Comparison of ENCODE assay signal across 19 cellular contexts in genomic region chr6:142899101-142899760, GRCh38. TPM values are rescaled to one million over a fixed set of nuclear protein-coding genes. Genes with fewer than 3 reads are reported as not detected.
DNase-seq lines count a peak whose midpoint lies in the region; ATAC-seq, FAIRE-seq and TF ChIP-seq lines count a peak whose summit lies in the region.
"Had no signal": no experiment of that assay in that cellular context is flagged by ENCODE, and none has a peak within 500 bp of the region (broad histone marks: within the 10 kb centered on the region; RNA-seq: fewer than 3 reads in every experiment).

No MANE protein-coding gene starts in this region.

- H3K36me3 ChIP-seq in bronchial epithelial cell (ENCODE audit: control insufficient read depth, insufficient read depth, low read length) (peaks cover 4% of the 10 kb centered on the region), smooth muscle cell (ENCODE audit: low read depth) (no peaks in the 10 kb centered on the region)

- H3K27ac Mint-ChIP-seq in activated naive CD4-positive, alpha-beta T cell treated with anti-CD3 and anti-CD28 coated beads, Interleukin-2, amount 10 ng/mL, durations not matched to agents 7 days and 5 days: peak overlapping the region; percentile 46
- H3K27ac Mint-ChIP-seq: CD14-positive monocyte had no signal

- H3K27me3 Mint-ChIP-seq in activated naive CD4-positive, alpha-beta T cell treated with anti-CD3 and anti-CD28 coated beads, Interleukin-2, amount 10 ng/mL, durations not matched to agents 7 days and 5 days: no peaks in the 10 kb centered on the region

- no peak overlapping the region for H3K4me3 ChIP-seq in bronchial epithelial cell (ENCODE audit: low read depth, low read length)
- H3K4me3 ChIP-seq in fibroblast of the aortic adventitia (ENCODE audit: low read depth, low read length): no peak overlapping the region
- no peak overlapping the region for H3K4me3 ChIP-seq in smooth muscle cell

- H3K9me3 Mint-ChIP-seq in activated naive CD4-positive, alpha-beta T cell treated with anti-CD3 and anti-CD28 coated beads, Interleukin-2, amount 10 ng/mL, durations not matched to agents 7 days and 5 days: no peaks in the 10 kb centered on the region

- DNase-seq in activated naive CD4-positive, alpha-beta T cell treated with anti-CD3 and anti-CD28 coated beads, Interleukin-2, amount 10 ng/mL, durations not matched to agents 7 days and 5 days: no peak
- no peak for DNase-seq in activated naive CD4-positive, alpha-beta T cell (lab: John Stamatoyannopoulos, UW)
- DNase-seq in bronchial epithelial cell (ENCODE audit: low read depth): no peak
- DNase-seq in fibroblast of the aortic adventitia (ENCODE audit: low read depth): peak; percentile 35
- DNase-seq in smooth muscle cell (lab: John Stamatoyannopoulos, UW; ENCODE audit: unreplicated experiment): no peak
- DNase-seq in NCI-H2171 treated with DMSO at 0.1 percent for 48 hours (lab: John Stamatoyannopoulos, UW): no peak
- no peak for DNase-seq in central memory CD4-positive, alpha-beta T cell
- DNase-seq: GF-D8, GOT3, MM.1S, NCI-H1105, NCI-H1694 treated with DMSO at 0.1 percent for 48 hours, NCI-H510A, NCI-H82 had no signal

- H3K27ac ChIP-seq in smooth muscle cell (ENCODE audit: low read depth): no peak overlapping the region

- H3K36me3 Mint-ChIP-seq in activated naive CD4-positive, alpha-beta T cell treated with anti-CD3 and anti-CD28 coated beads, Interleukin-2, amount 10 ng/mL, durations not matched to agents 7 days and 5 days: peaks cover 22% of the 10 kb centered on the region

- no peak overlapping the region for H2AFZ ChIP-seq in smooth muscle cell (ENCODE audit: low read depth)

- no peak for ATAC-seq in GM18502 (IDR thresholded peaks at IDR 0.05; ENCODE audit: poor library complexity, unreplicated experiment)
- ATAC-seq: HepG2, Panc1, Right ventricle myocardium inferior had no signal

- 65% methylated on average over 3 of the region's 3 CpGs for WGBS in smooth muscle cell (ENCODE audit: low lambda C conversion rate)

- H3K27me3 ChIP-seq in bronchial epithelial cell (ENCODE audit: control insufficient read depth, insufficient read depth, low read length) (no peaks in the 10 kb centered on the region), smooth muscle cell (ENCODE audit: low read depth) (no peaks in the 10 kb centered on the region)

- peak overlapping the region; percentile 24 for H3K4me2 ChIP-seq in smooth muscle cell

- CTCF ChIA-PET in activated naive CD4-positive, alpha-beta T cell treated with anti-CD3 and anti-CD28 coated beads, Interleukin-2, amount 10 ng/mL, durations not matched to agents 7 days and 5 days (lab: Charles Lee): interaction anchor here (0.7 to 1.1 kb wide), 2 partner anchors 14 to 17 kb away, joined by 3 read pairs; no protein-coding TSS in a partner anchor

- peaks cover 27% of the 10 kb centered on the region for H3K4me1 ChIP-seq in smooth muscle cell (ENCODE audit: low read depth)

- peak; percentile 32 for FAIRE-seq in bronchial epithelial cell (lab: Jason Lieb, UNC)
- FAIRE-seq: HepG2 had no signal

- peaks cover 9% of the 10 kb centered on the region for H4K20me1 ChIP-seq in smooth muscle cell (ENCODE audit: low read depth)

- peaks cover 31% of the 10 kb centered on the region for H3K79me2 ChIP-seq in smooth muscle cell (ENCODE audit: low read depth)

- no peak overlapping the region for H3K9ac ChIP-seq in smooth muscle cell (ENCODE audit: low read depth)

- H3K4me1 Mint-ChIP-seq in activated naive CD4-positive, alpha-beta T cell treated with anti-CD3 and anti-CD28 coated beads, Interleukin-2, amount 10 ng/mL, durations not matched to agents 7 days and 5 days: peaks cover 33% of the 10 kb centered on the region

- no peak overlapping the region for H3K4me3 Mint-ChIP-seq in activated naive CD4-positive, alpha-beta T cell treated with anti-CD3 and anti-CD28 coated beads, Interleukin-2, amount 10 ng/mL, durations not matched to agents 7 days and 5 days
- H3K4me3 Mint-ChIP-seq: CD14-positive monocyte had no signal

- TF ChIP-seq CTCF in bronchial epithelial cell (IDR thresholded peaks at IDR 0.05; ENCODE audit: insufficient read depth, low read length, severe bottlenecking) (no peak), fibroblast of the aortic adventitia (IDR thresholded peaks at IDR 0.05; ENCODE audit: insufficient read depth, low read length) (no peak), smooth muscle cell (IDR thresholded peaks at IDR 0.05; ENCODE audit: borderline replicate concordance, insufficient read depth, poor library complexity, severe bottlenecking) (no peak)

- H3K9me3 ChIP-seq in smooth muscle cell (replicated peaks; ENCODE audit: low read depth): no peaks in the 10 kb centered on the region

- no peaks in the 10 kb centered on the region for H3F3A ChIP-seq in smooth muscle cell (ENCODE audit: low read depth)

RNA-seq across cellular contexts. Expression of gene HIVEP2, which starts 45.7 kb away (rescaled TPM):
- 7.9 and 14.0 TPM in 2 replicates for total RNA-seq in bronchial epithelial cell
- total RNA-seq in fibroblast of the aortic adventitia (ENCODE audit: low replicate concordance): 11.5 and 23.1 TPM in 2 replicates
- 11.7 and 12.5 TPM in 2 replicates for total RNA-seq in smooth muscle cell
- polyA plus RNA-seq in smooth muscle cell: 3.2 and 4.9 TPM in 2 replicates
